Comparison of ENCODE assay signal across 8 cellular contexts in genomic region chrX:118345045-118345400, GRCh38. TPM values are rescaled to one million over a fixed set of nuclear protein-coding genes. Genes with fewer than 3 reads are reported as not detected.
DNase-seq lines count a peak whose midpoint lies in the region; ATAC-seq, FAIRE-seq and TF ChIP-seq lines count a peak whose summit lies in the region.

No MANE protein-coding gene starts in this region.

- DNase-seq in GM12891 (ENCODE audit: insufficient read length, low spot score): no peak
- no peak for DNase-seq in MCF 10A (ENCODE audit: unreplicated experiment)
- DNase-seq in natural killer cell: no peak
- DNase-seq in mesenteric fat pad (ENCODE audit: low spot score): no peak
- DNase-seq in putamen (ENCODE audit: low spot score): no peak
- no peak for DNase-seq in activated gamma-delta T cell treated with Interleukin-2 at 50 U/mL for 16 hours

- CTCF ChIA-PET in MCF 10A (lab: Yijun Ruan, JAX): interaction anchor here (0.6 kb wide), 2 partner anchors 14 to 67 kb away, joined by 3 to 6 read pairs; no protein-coding TSS in a partner anchor

- H3K9me3 Mint-ChIP-seq in MCF 10A (ENCODE audit: unreplicated experiment) (no peaks in the 10 kb centered on the region), natural killer cell (no peaks in the 10 kb centered on the region)

- intact Hi-C loops in MCF 10A (cut with micrococcal nuclease): loop anchor here (10.0 kb wide), 1 partner anchor 90 kb away; no protein-coding TSS in a partner anchor
- intact Hi-C loops in natural killer cell (cut with micrococcal nuclease): no loop called here

- peak overlapping the region; percentile 98 for H3K27ac Mint-ChIP-seq in MCF 10A (ENCODE audit: low read depth, unreplicated experiment)
- H3K27ac Mint-ChIP-seq in natural killer cell: peak overlapping the region; percentile 94 to 99

- ATAC-seq in HG03460 (IDR thresholded peaks at IDR 0.05; ENCODE audit: unreplicated experiment) (peak; percentile 0), natural killer cell (no peak), GM19397 (IDR thresholded peaks at IDR 0.05; ENCODE audit: unreplicated experiment) (no peak)

- TF ChIP-seq CTCF in MCF 10A (IDR thresholded peaks at IDR 0.05; ENCODE audit: unreplicated experiment) (no peak), natural killer cell (IDR thresholded peaks at IDR 0.05) (no peak)

- H3K36me3 Mint-ChIP-seq in MCF 10A (ENCODE audit: insufficient read depth, unreplicated experiment) (no peaks in the 10 kb centered on the region), natural killer cell (no peaks in the 10 kb centered on the region)

- TF ChIP-seq POLR2A in GM12891 (IDR thresholded peaks at IDR 0.05; ENCODE audit: low read depth, low read length): no peak

- H3K27me3 Mint-ChIP-seq in MCF 10A (ENCODE audit: insufficient read depth, unreplicated experiment) (no peaks in the 10 kb centered on the region), natural killer cell (ENCODE audit: low read depth in 2 of 2) (no peaks in the 10 kb centered on the region)

- peak; percentile 82 for FAIRE-seq in GM12891 (lab: Jason Lieb, UNC)

- no TSS peak for BruUV-seq in MCF 10A (replicated peaks; lab: Mats Ljungman, UMichigan)

- H3K4me3 Mint-ChIP-seq in MCF 10A (ENCODE audit: unreplicated experiment) (peak overlapping the region; percentile 98), natural killer cell (peak overlapping the region; percentile 99)

- POLR2A ChIA-PET in MCF 10A (lab: Yijun Ruan, JAX): interaction anchor here (0.7 to 8.2 kb wide), 6 partner anchors 15 to 72 kb away, joined by 3 to 97 read pairs (median 3); no protein-coding TSS in a partner anchor

- H3K4me1 Mint-ChIP-seq in MCF 10A (ENCODE audit: insufficient read depth, unreplicated experiment): peaks cover 7% of the 10 kb centered on the region
- peaks cover 30 to 36% of the 10 kb centered on the region in 2 donors for H3K4me1 Mint-ChIP-seq in natural killer cell

TF ChIP-seq in GM12891, 5 proteins besides CTCF, POLR2A, EP300 and RAD21:
- TF ChIP-seq SPI1 (IDR thresholded peaks at IDR 0.05; ENCODE audit: low read depth, low read length) (no peak), TAF1 (IDR thresholded peaks at IDR 0.05; ENCODE audit: low read depth, low read length) (no peak), PAX5 (IDR thresholded peaks at IDR 0.05; ENCODE audit: insufficient read depth, low read length, severe bottlenecking) (no peak), POU2F2 (IDR thresholded peaks at IDR 0.05; ENCODE audit: low read depth, low read length) (no peak), POLR2AphosphoS5 (IDR thresholded peaks at IDR 0.05; ENCODE audit: low read depth, low read length) (no peak)

RNA-seq across cellular contexts. Expression of gene WDR44, which starts 0.9 kb away (rescaled TPM):
- 5.1 TPM for polyA plus RNA-seq in GM12891 (2012; ENCODE audit: low read depth, missing spikeins)
- total RNA-seq in MCF 10A (2022): 13.2 and 14.1 TPM in 2 replicates
- 10 to 100 TPM; 14.6 to 17.5 (median 16.0) TPM for total RNA-seq in natural killer cell
- 15.3 TPM for total RNA-seq in mesenteric fat pad
